Comparison of ENCODE assay signal across 18 cellular contexts in genomic region chr22:23394525-23395326, GRCh38.
"Had no signal": no experiment of that assay in that cellular context is flagged by ENCODE, and none has a peak within 500 bp of the region (broad histone marks: within the 10 kb centered on the region; RNA-seq: fewer than 3 reads in every experiment).

No MANE protein-coding gene starts in this region.

- ATAC-seq: activated CD4-positive, CD25-positive, alpha-beta regulatory T cell treated with anti-CD3 and anti-CD28 coated beads, Interleukin-2, amount 50 U/mL, for 24 hours; activated T-helper 17 cell treated with anti-CD3 and anti-CD28 coated beads, Interleukin-2, amount 50 U/mL, for 72 hours; left lobe of liver; sciatic nerve; T-cell had no signal

- DNase-seq: activated CD4-positive, alpha-beta T cell treated with anti-CD3 and anti-CD28 coated beads, Interleukin-2, amount 50 U/mL, for 1 hour; activated naive CD4-positive, alpha-beta T cell treated with Interleukin-2 at 50 U/mL for 16 hours; activated T-cell treated with anti-CD3 and anti-CD28 coated beads for 4 hours; mesenchymal stem cell; spleen; stomach; T-cell; T-helper 9 cell had no signal

- H3K27me3 Mint-ChIP-seq: activated T-helper 17 cell treated with anti-CD3 and anti-CD28 coated beads, Interleukin-2, amount 50 U/mL, for 72 hours; T-cell had no signal

- H3K9me3 ChIP-seq: ascending aorta, breast epithelium, esophagus muscularis mucosa, spleen, stomach, thoracic aorta had no signal

- H3K4me3 Mint-ChIP-seq: activated T-helper 17 cell treated with anti-CD3 and anti-CD28 coated beads, Interleukin-2, amount 50 U/mL, for 72 hours; nephron; T-cell had no signal

- H3K36me3 Mint-ChIP-seq: T-cell had no signal

- H3K4me1 Mint-ChIP-seq: activated T-helper 17 cell treated with anti-CD3 and anti-CD28 coated beads, Interleukin-2, amount 50 U/mL, for 72 hours; nephron; T-cell had no signal

- H3K27ac ChIP-seq: ascending aorta, breast epithelium, esophagus muscularis mucosa, hepatocyte, spleen, stomach, thoracic aorta had no signal

- H3K4me1 ChIP-seq: ascending aorta, breast epithelium, esophagus muscularis mucosa, spleen, stomach had no signal

- H3K27ac Mint-ChIP-seq: activated T-helper 17 cell treated with anti-CD3 and anti-CD28 coated beads, Interleukin-2, amount 50 U/mL, for 72 hours; nephron; T-cell had no signal

- H3K79me2 ChIP-seq: hepatocyte had no signal

- H3K4me2 ChIP-seq: hepatocyte had no signal

- H3K9me3 Mint-ChIP-seq: activated T-helper 17 cell treated with anti-CD3 and anti-CD28 coated beads, Interleukin-2, amount 50 U/mL, for 72 hours; nephron; T-cell had no signal

- H3K27me3 ChIP-seq: ascending aorta, breast epithelium, esophagus muscularis mucosa, hepatocyte, stomach had no signal

- H3K4me3 ChIP-seq: ascending aorta, breast epithelium, esophagus muscularis mucosa, hepatocyte, spleen, stomach, thoracic aorta had no signal

- H2AFZ ChIP-seq: hepatocyte had no signal

- H3K36me3 ChIP-seq: ascending aorta, breast epithelium, esophagus muscularis mucosa, spleen, stomach, thoracic aorta had no signal
